8 cellular contexts compared by ENCODE assay signal in genomic region chr22:20702175-20702545, GRCh38.
DNase-seq lines count a peak whose midpoint lies in the region; ATAC-seq and TF ChIP-seq lines count a peak whose summit lies in the region.
"Not testable (repeated sequence)": the region's sequence is repeated elsewhere in the genome, so short reads cannot be mapped to it uniquely, and the experiment has no call there.

No MANE protein-coding gene starts in this region.

- BruUV-seq in Panc1 (replicated peaks; lab: Mats Ljungman, UMichigan) = not testable (repeated sequence)

- CTCF ChIA-PET in CD8-positive, alpha-beta memory T cell (lab: Charles Lee) = interaction anchor here (1.1 to 1.6 kb wide), 2 partner anchors 96 to 246 kb away, joined by 3 to 4 read pairs; no protein-coding TSS in a partner anchor
- CTCF ChIA-PET in Panc1 (lab: Charles Lee) = not testable (repeated sequence)

- peak; percentile 6 for ATAC-seq in GM21447 (IDR thresholded peaks at IDR 0.05; ENCODE audit: unreplicated experiment)
- peak; percentile 10 for ATAC-seq in HG03066 (IDR thresholded peaks at IDR 0.05; ENCODE audit: low read depth, unreplicated experiment)
- peak; percentile 29 for ATAC-seq in Panc1
- ATAC-seq in stimulated activated memory B cell treated with anti-CD40 and anti-IgM and Interleukin-4, amounts not matched to agents 10 μg/mL and 1 μg/mL and 100 μg/mL, for 72 hours = peak; percentile 17

- H3K4me3 Mint-ChIP-seq in CD8-positive, alpha-beta memory T cell = peak overlapping the region; percentile 91 to 99 (median 98)
- H3K4me3 Mint-ChIP-seq in activated naive CD4-positive, alpha-beta T cell treated with anti-CD3 and anti-CD28 coated beads, Interleukin-2, amount 50 U/mL, for 24 hours = peak overlapping the region; percentile 98
- H3K4me3 Mint-ChIP-seq in stimulated activated memory B cell treated with anti-CD40 and anti-IgM and Interleukin-4, amounts not matched to agents 10 μg/mL and 1 μg/mL and 100 μg/mL, for 72 hours = peak overlapping the region; percentile 95

- peak overlapping the region; percentile 23 to 100 (median 98) for H3K27ac Mint-ChIP-seq in CD8-positive, alpha-beta memory T cell
- H3K27ac Mint-ChIP-seq in activated naive CD4-positive, alpha-beta T cell treated with anti-CD3 and anti-CD28 coated beads, Interleukin-2, amount 50 U/mL, for 24 hours = not testable (repeated sequence)
- H3K27ac Mint-ChIP-seq in stimulated activated memory B cell treated with anti-CD40 and anti-IgM and Interleukin-4, amounts not matched to agents 10 μg/mL and 1 μg/mL and 100 μg/mL, for 72 hours = peak overlapping the region; percentile 94

- peaks cover 15 to 25% (median 20%) of the 10 kb centered on the region in 3 donors for H3K4me1 Mint-ChIP-seq in CD8-positive, alpha-beta memory T cell
- H3K4me1 Mint-ChIP-seq in activated naive CD4-positive, alpha-beta T cell treated with anti-CD3 and anti-CD28 coated beads, Interleukin-2, amount 50 U/mL, for 24 hours = peaks cover 21% of the 10 kb centered on the region
- H3K4me1 Mint-ChIP-seq in stimulated activated memory B cell treated with anti-CD40 and anti-IgM and Interleukin-4, amounts not matched to agents 10 μg/mL and 1 μg/mL and 100 μg/mL, for 72 hours = not testable (repeated sequence)

- POLR2A ChIA-PET in CD8-positive, alpha-beta memory T cell (lab: Charles Lee) = interaction anchor here (1.2 to 1.4 kb wide), 2 partner anchors 192 to 585 kb away, joined by 3 to 5 read pairs; partner anchors contain the start of gene TRMT2A
- POLR2A ChIA-PET in Panc1 (lab: Charles Lee) = not testable (repeated sequence)

- H3K9me3 Mint-ChIP-seq in CD8-positive, alpha-beta memory T cell; activated naive CD4-positive, alpha-beta T cell treated with anti-CD3 and anti-CD28 coated beads, Interleukin-2, amount 50 U/mL, for 24 hours; stimulated activated memory B cell treated with anti-CD40 and anti-IgM and Interleukin-4, amounts not matched to agents 10 μg/mL and 1 μg/mL and 100 μg/mL, for 72 hours: not testable (repeated sequence)

- not testable (repeated sequence) for H3K4me1 ChIP-seq in CD8-positive, alpha-beta memory T cell (ENCODE audit: insufficient read depth, low read length); Panc1 (ENCODE audit: control insufficient read depth, insufficient read depth, low read length); mononuclear cell (ENCODE audit: insufficient read depth, low read length)

- not testable (repeated sequence) for H3K27me3 ChIP-seq in CD8-positive, alpha-beta memory T cell (ENCODE audit: insufficient read depth, low read length, poor library complexity, severe bottlenecking); Panc1 (ENCODE audit: control insufficient read depth, insufficient read depth, low read length); mononuclear cell (ENCODE audit: insufficient read depth, low read length)

- DNase-seq in CD8-positive, alpha-beta memory T cell = peak in 2 of 5 donors; percentile 26 to 57
- not testable (repeated sequence) for DNase-seq in Panc1 (ENCODE audit: low read depth, low spot score); fibroblast of mammary gland (ENCODE audit: low read depth)

- not testable (repeated sequence) for TF ChIP-seq CTCF in Panc1 (IDR thresholded peaks at IDR 0.05); fibroblast of mammary gland (conservative IDR thresholded peaks at IDR 0.05; ENCODE audit: control insufficient read depth, insufficient read depth, low read depth, low read length)

- in situ Hi-C loops in Panc1 (cut with HindIII; ENCODE audit: low pct_unique_long_range_greater_than_20kb, low sequenced_read_pairs) = not testable (repeated sequence)

- intact Hi-C loops in Panc1 (cut with micrococcal nuclease; ENCODE audit: unreplicated experiment) = not testable (repeated sequence)

- not testable (repeated sequence) for H3K36me3 Mint-ChIP-seq in CD8-positive, alpha-beta memory T cell; activated naive CD4-positive, alpha-beta T cell treated with anti-CD3 and anti-CD28 coated beads, Interleukin-2, amount 50 U/mL, for 24 hours; stimulated activated memory B cell treated with anti-CD40 and anti-IgM and Interleukin-4, amounts not matched to agents 10 μg/mL and 1 μg/mL and 100 μg/mL, for 72 hours

- H3K4me3 ChIP-seq in CD8-positive, alpha-beta memory T cell (ENCODE audit: low read length) = peak overlapping the region; percentile 60
- peak overlapping the region; percentile 43 to 51 for H3K4me3 ChIP-seq in Panc1 (ENCODE audit: low read depth in 2 of 2, low read length in 2 of 2)
- peak overlapping the region; percentile 57 for H3K4me3 ChIP-seq in fibroblast of mammary gland (ENCODE audit: control insufficient read depth, low read depth, low read length)
- peak overlapping the region; percentile 42 for H3K4me3 ChIP-seq in mononuclear cell (ENCODE audit: low read length)

- H3K27ac ChIP-seq in CD8-positive, alpha-beta memory T cell (ENCODE audit: low read depth, low read length) = peak overlapping the region; percentile 57
- H3K27ac ChIP-seq in Panc1 (ENCODE audit: low read length) = not testable (repeated sequence)

- H3K9me3 ChIP-seq in CD8-positive, alpha-beta memory T cell (ENCODE audit: low read length); Panc1 (ENCODE audit: control insufficient read depth, insufficient read depth, low read depth, low read length); mononuclear cell (ENCODE audit: low read depth, low read length): not testable (repeated sequence)

- not testable (repeated sequence) for H3K27me3 Mint-ChIP-seq in CD8-positive, alpha-beta memory T cell; activated naive CD4-positive, alpha-beta T cell treated with anti-CD3 and anti-CD28 coated beads, Interleukin-2, amount 50 U/mL, for 24 hours; stimulated activated memory B cell treated with anti-CD40 and anti-IgM and Interleukin-4, amounts not matched to agents 10 μg/mL and 1 μg/mL and 100 μg/mL, for 72 hours

- not testable (repeated sequence) for H3K36me3 ChIP-seq in CD8-positive, alpha-beta memory T cell (ENCODE audit: insufficient read depth, low read length); Panc1 (ENCODE audit: control insufficient read depth, insufficient read depth, low read length)
